15 cellular contexts compared by ENCODE assay signal in genomic region chr6:132973556-132973993, GRCh38.
DNase-seq lines count a peak whose midpoint lies in the region; ATAC-seq and TF ChIP-seq lines count a peak whose summit lies in the region.
"Had no signal": no experiment of that assay in that cellular context is flagged by ENCODE, and none has a peak within 500 bp of the region (broad histone marks: within the 10 kb centered on the region; RNA-seq: fewer than 3 reads in every experiment).

No MANE protein-coding gene starts in this region.

- H3K27ac Mint-ChIP-seq in brain, result peak overlapping the region in 4 of 5 experiments; percentile 50 to 65 (median 64)
- H3K27ac Mint-ChIP-seq: activated naive CD8-positive, alpha-beta T cell treated with anti-CD3 and anti-CD28 coated beads, Interleukin-2, amount 10 ng/mL, durations not matched to agents 7 days and 5 days; stimulated activated memory B cell treated with anti-CD40 and anti-IgM and Interleukin-4, amounts not matched to agents 10 μg/mL and 1 μg/mL and 100 μg/mL, for 72 hours; T-helper 2 cell treated with Interferon-gamma antibody and Interleukin-4, amounts not matched to agents 5 μg/mL and 100 μg/mL, for 36 hours had no signal

- ATAC-seq in GM21423 (IDR thresholded peaks at IDR 0.05; ENCODE audit: unreplicated experiment), result no peak
- ATAC-seq in GM21360 (IDR thresholded peaks at IDR 0.05; ENCODE audit: unreplicated experiment), result no peak
- ATAC-seq in GM21390 (IDR thresholded peaks at IDR 0.05; ENCODE audit: unreplicated experiment), result no peak
- ATAC-seq: activated CD4-positive, CD25-positive, alpha-beta regulatory T cell treated with anti-CD3 and anti-CD28 coated beads, Interleukin-2, amount 50 U/mL, for 24 hours; stimulated activated memory B cell treated with anti-CD40 and anti-IgM and Interleukin-4, amounts not matched to agents 10 μg/mL and 1 μg/mL and 100 μg/mL, for 72 hours had no signal

- DNase-seq in NCI-H82 (lab: John Stamatoyannopoulos, UW) (peak; percentile 37), NCI-H82 treated with DMSO at 0.1 percent for 48 hours (lab: John Stamatoyannopoulos, UW; ENCODE audit: unreplicated experiment) (no peak), NCI-H524 (lab: John Stamatoyannopoulos, UW) (peak; percentile 60 to 75)
- no peak for DNase-seq in stimulated activated CD4-positive, alpha-beta T cell treated with anti-CD3 and anti-CD28 coated beads, Interleukin-2, amount 100 ng/mL, for 24 hours
- DNase-seq: activated naive CD8-positive, alpha-beta T cell treated with anti-CD3 and anti-CD28 coated beads, Interleukin-2, amount 10 ng/mL, durations not matched to agents 7 days and 5 days; C1 segment of cervical spinal cord; NCI-H1930; stimulated activated CD4-positive, alpha-beta T cell treated with anti-CD3 and anti-CD28 coated beads, Interleukin-15, amount 100 ng/mL, for 24 hours had no signal

- no peaks in the 10 kb centered on the region for H3K36me3 Mint-ChIP-seq in brain
- H3K36me3 Mint-ChIP-seq: activated naive CD8-positive, alpha-beta T cell treated with anti-CD3 and anti-CD28 coated beads, Interleukin-2, amount 10 ng/mL, durations not matched to agents 7 days and 5 days; stimulated activated memory B cell treated with anti-CD40 and anti-IgM and Interleukin-4, amounts not matched to agents 10 μg/mL and 1 μg/mL and 100 μg/mL, for 72 hours had no signal

- H3K9me3 Mint-ChIP-seq in brain, result peaks cover 0 to 6% (median 0%) of the 10 kb centered on the region in 5 experiments
- H3K9me3 Mint-ChIP-seq: activated naive CD8-positive, alpha-beta T cell treated with anti-CD3 and anti-CD28 coated beads, Interleukin-2, amount 10 ng/mL, durations not matched to agents 7 days and 5 days; stimulated activated memory B cell treated with anti-CD40 and anti-IgM and Interleukin-4, amounts not matched to agents 10 μg/mL and 1 μg/mL and 100 μg/mL, for 72 hours; T-helper 2 cell treated with Interferon-gamma antibody and Interleukin-4, amounts not matched to agents 5 μg/mL and 100 μg/mL, for 36 hours had no signal

- no peaks in the 10 kb centered on the region for H3K27me3 Mint-ChIP-seq in brain
- H3K27me3 Mint-ChIP-seq: stimulated activated memory B cell treated with anti-CD40 and anti-IgM and Interleukin-4, amounts not matched to agents 10 μg/mL and 1 μg/mL and 100 μg/mL, for 72 hours had no signal

- peak overlapping the region in 4 of 5 experiments; percentile 23 to 61 (median 34) for H3K4me3 Mint-ChIP-seq in brain
- H3K4me3 Mint-ChIP-seq: activated naive CD8-positive, alpha-beta T cell treated with anti-CD3 and anti-CD28 coated beads, Interleukin-2, amount 10 ng/mL, durations not matched to agents 7 days and 5 days; stimulated activated memory B cell treated with anti-CD40 and anti-IgM and Interleukin-4, amounts not matched to agents 10 μg/mL and 1 μg/mL and 100 μg/mL, for 72 hours; T-helper 2 cell treated with Interferon-gamma antibody and Interleukin-4, amounts not matched to agents 5 μg/mL and 100 μg/mL, for 36 hours had no signal

- TF ChIP-seq CTCF in brain (conservative IDR thresholded peaks at IDR 0.05), result no peak

- peaks cover 44% of the 10 kb centered on the region for H3K4me1 Mint-ChIP-seq in brain
- H3K4me1 Mint-ChIP-seq: stimulated activated memory B cell treated with anti-CD40 and anti-IgM and Interleukin-4, amounts not matched to agents 10 μg/mL and 1 μg/mL and 100 μg/mL, for 72 hours had no signal

Comparison
In these comparisons a context has a peak if more than half of its experiments do, and no peak if none do; other contexts are left out.
1. DNase-seq: peak in NCI-H82 (single experiment) and NCI-H524 (2 of 2); none in NCI-H82 treated with DMSO at 0.1 percent for 48 hours (single experiment) and stimulated activated CD4-positive, alpha-beta T cell treated with anti-CD3 and anti-CD28 coated beads, Interleukin-2, amount 100 ng/mL, for 24 hours (0 of 2).